9 cellular contexts compared by ENCODE assay signal in genomic region chr3:153164009-153164550, GRCh38. TPM values are rescaled to one million over a fixed set of nuclear protein-coding genes. Genes with fewer than 3 reads are reported as not detected.
DNase-seq lines count a peak whose midpoint lies in the region; ATAC-seq and TF ChIP-seq lines count a peak whose summit lies in the region.
"Had no signal": no experiment of that assay in that cellular context is flagged by ENCODE, and none has a peak within 500 bp of the region (broad histone marks: within the 10 kb centered on the region; RNA-seq: fewer than 3 reads in every experiment).

No MANE protein-coding gene starts in this region.

- H3K4me1 ChIP-seq in BE2C = no peaks in the 10 kb centered on the region

- peaks cover 4% of the 10 kb centered on the region; the same call in 1 of the 2 replicates for H3K9me3 ChIP-seq in BE2C

- no peak for ATAC-seq in natural killer cell

- H3K9me3 Mint-ChIP-seq in natural killer cell = no peaks in the 10 kb centered on the region

- H3K27me3 ChIP-seq in BJ (ENCODE audit: control insufficient read depth, insufficient read depth, low read length) = no peaks in the 10 kb centered on the region
- H3K27me3 ChIP-seq in BE2C = peaks cover 18% of the 10 kb centered on the region

- H3K27ac Mint-ChIP-seq in natural killer cell = peak overlapping the region; percentile 89 to 92

- 2 to 5% methylated on average over 3 of the region's 3 CpGs for WGBS in lower leg skin, 2 donors

- peak overlapping the region; percentile 98 for H3K4me3 Mint-ChIP-seq in natural killer cell

- POLR2A ChIA-PET in BJ (lab: Charles Lee) = interaction anchor here (0.8 kb wide), 1 partner anchor 83 kb away, joined by 17 read pairs; no protein-coding TSS in a partner anchor

- TF ChIP-seq CTCF in BJ (IDR thresholded peaks at IDR 0.05; ENCODE audit: insufficient read depth, low read depth, low read length) (no peak), natural killer cell (IDR thresholded peaks at IDR 0.05) (no peak), BE2C (IDR thresholded peaks at IDR 0.05; ENCODE audit: low read depth, low read length) (no peak), lower leg skin (IDR thresholded peaks at IDR 0.05) (no peak)

- peak overlapping the region; percentile 59 for H3K4me3 ChIP-seq in BJ (ENCODE audit: low read depth, low read length)
- no peak overlapping the region for H3K4me3 ChIP-seq in BE2C (ENCODE audit: low read depth, low read length)
- no peak overlapping the region for H3K4me3 ChIP-seq in lower leg skin (ENCODE audit: low read depth, poor library complexity, severe bottlenecking)

- intact Hi-C loops in natural killer cell (cut with micrococcal nuclease) (loop anchor here (2.0 to 10.0 kb wide), 5 partner anchors 122 to 1158 kb away; partner anchors contain the start of gene DHX36), lower leg skin (cut with DNase I; ENCODE audit: low total_unique reads) (loop anchor here (10.0 kb wide), 1 partner anchor 109 kb away; no protein-coding TSS in a partner anchor)

- TF ChIP-seq POLR2A in lower leg skin (IDR thresholded peaks at IDR 0.05) = no peak

- no peaks in the 10 kb centered on the region for H3K36me3 Mint-ChIP-seq in natural killer cell

- CTCF ChIA-PET in BJ (lab: Yijun Ruan, JAX) = interaction anchor here (0.7 to 2.2 kb wide), 8 partner anchors 8 to 461 kb away, joined by 3 to 9 read pairs (median 3); no protein-coding TSS in a partner anchor

- H3K27me3 Mint-ChIP-seq in natural killer cell (ENCODE audit: low read depth in 2 of 2) = no peaks in the 10 kb centered on the region

- H3K4me1 Mint-ChIP-seq in natural killer cell = peaks cover 74 to 79% of the 10 kb centered on the region in 2 donors

- H3K36me3 ChIP-seq in BJ (ENCODE audit: control insufficient read depth, insufficient read depth, low read length) = no peaks in the 10 kb centered on the region
- H3K36me3 ChIP-seq in BE2C = no peaks in the 10 kb centered on the region

- DNase-seq in BJ (ENCODE audit: low read depth) = no peak
- peak; percentile 27 for DNase-seq in M059J (ENCODE audit: low read depth)
- DNase-seq in dermis blood vessel endothelial cell = peak; percentile 23
- DNase-seq in natural killer cell = no peak
- no peak for DNase-seq in BE2C
- no peak for DNase-seq in AG20443 (ENCODE audit: low spot score)
- no peak for DNase-seq in COR-L47 (lab: John Stamatoyannopoulos, UW)
- DNase-seq in lower leg skin (ENCODE audit: low spot score in 2 of 2) = no peak
- DNase-seq: NCI-H526 treated with DMSO at 0.1 percent for 48 hours had no signal

RNA-seq across cellular contexts. Expression of gene RAP2B, which starts 2.1 kb away (rescaled TPM):
- polyA plus RNA-seq in BJ (2011; rRNA removed) = 7.0 and 7.2 TPM in 2 replicates
- polyA minus RNA-seq in BJ (2011; rRNA and poly(A)+ RNA removed) = 14.9 and 19.2 TPM in 2 replicates
- total RNA-seq in M059J (2014; rRNA removed; shearing (Covaris generic)) = 13.0 and 20.4 TPM in 2 replicates
- total RNA-seq in dermis blood vessel endothelial cell (21.2 and 24.0 TPM in 2 replicates), natural killer cell (10 to 100 TPM; 34.8 to 41.7 (median 38.1) TPM), lower leg skin (10 to 100 TPM; 10.1 to 13.7 (median 11.7) TPM)
- 0.28 TPM for polyA plus RNA-seq in BE2C (2012; ENCODE audit: insufficient read depth, insufficient read length, low read depth)

Comparison
In these comparisons a context has a peak if more than half of its experiments do, and no peak if none do; other contexts are left out.
1. DNase-seq: peak in M059J (single experiment) and dermis blood vessel endothelial cell (single experiment); none in BJ (single experiment), natural killer cell (single experiment), BE2C (single experiment), AG20443 (single experiment), COR-L47 (single experiment) and lower leg skin (0 of 2).